Comparison of ENCODE assay signal across 8 cellular contexts in the genomic region with DNA sequence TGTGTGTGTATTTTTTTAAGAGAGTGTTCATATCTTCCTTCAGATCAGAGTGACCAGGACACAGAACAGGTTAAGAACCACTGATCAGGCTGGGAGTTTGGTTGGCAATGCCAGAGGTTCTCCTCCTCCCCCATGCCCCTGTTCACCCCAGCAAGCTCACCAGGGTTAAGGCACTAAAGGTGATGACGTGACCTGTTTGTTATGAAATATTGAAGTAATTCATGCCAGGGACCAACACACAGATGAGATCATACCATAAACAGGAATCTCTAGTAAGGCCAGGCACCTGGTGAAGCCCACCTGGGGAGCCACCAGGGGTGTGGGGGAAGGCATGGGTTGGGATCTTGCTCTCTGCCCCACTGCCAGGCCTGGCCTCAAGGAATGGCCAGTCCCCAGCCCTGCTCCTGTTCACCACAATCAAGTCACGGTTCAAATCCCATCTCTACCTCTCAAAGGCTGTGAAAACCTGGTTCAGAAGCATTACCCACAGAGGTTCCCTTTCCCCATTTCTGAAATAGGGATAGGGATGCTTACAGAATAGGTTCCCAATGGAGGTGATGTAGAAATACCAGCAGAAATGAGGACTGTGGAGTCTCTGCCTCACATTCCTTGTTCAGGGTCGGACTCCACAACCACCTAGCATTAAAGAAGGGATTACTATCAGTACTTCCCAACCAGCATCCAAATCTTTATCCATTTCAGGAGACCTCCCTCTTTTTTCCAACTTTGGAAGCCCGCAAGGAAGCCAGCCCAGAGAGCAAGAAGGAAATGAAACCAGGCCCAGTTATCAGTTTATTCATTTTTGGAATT. TPM values are rescaled to one million over a fixed set of nuclear protein-coding genes. Genes with fewer than 3 reads are reported as not detected.
DNase-seq lines count a peak whose midpoint lies in the region; ATAC-seq and TF ChIP-seq lines count a peak whose summit lies in the region.

No MANE protein-coding gene starts in this region.

- H3K4me3 Mint-ChIP-seq in HFFc6 = peak overlapping the region; percentile 96

- H3K9me3 ChIP-seq in BE2C (no peaks in the 10 kb centered on the region), adrenal gland (replicated peaks in 1 of 3) (no peaks in the 10 kb centered on the region), transverse colon (no peaks in the 10 kb centered on the region)

- H3K9me3 Mint-ChIP-seq in HFFc6 = peaks cover 28% of the 10 kb centered on the region

- H3K4me1 Mint-ChIP-seq in HFFc6 (ENCODE audit: low read depth) = peaks cover 64% of the 10 kb centered on the region

- H3K4me1 ChIP-seq in BE2C (peaks cover 40% of the 10 kb centered on the region), adrenal gland (replicated peaks in 1 of 2) (peaks cover 19 to 39% of the 10 kb centered on the region in 2 donors), transverse colon (peaks cover 28 to 73% (median 65%) of the 10 kb centered on the region in 4 donors)

- in situ Hi-C loops in transverse colon (cut with MboI; ENCODE audit: low pct_ligation_motif_present in 1 of 4, low pct_unique_long_range_greater_than_20kb in 1 of 4, low sequenced_read_pairs in 3 of 4) = no loop called here

- H3K36me3 ChIP-seq in BE2C (peaks cover 23% of the 10 kb centered on the region), adrenal gland (replicated peaks in 1 of 2) (no peaks in the 10 kb centered on the region), transverse colon (no peaks in the 10 kb centered on the region)

- TF ChIP-seq CTCF in BE2C (IDR thresholded peaks at IDR 0.05; ENCODE audit: low read depth, low read length) (no peak), HFFc6 (IDR thresholded peaks at IDR 0.05) (no peak), adrenal gland (IDR thresholded peaks at IDR 0.05) (no peak), transverse colon (IDR thresholded peaks at IDR 0.05) (no peak)

- no peak for TF ChIP-seq POLR2A in adrenal gland (IDR thresholded peaks at IDR 0.05)
- TF ChIP-seq POLR2A in transverse colon (IDR thresholded peaks at IDR 0.05) = peak; percentile 72

- 60 to 75% (median 69%) methylated on average over 4 of the region's 4 CpGs for WGBS in adrenal gland, 4 donors
- WGBS in transverse colon (ENCODE audit: low coverage in 1 of 2), 2 donors = 54% methylated on average over 4 of the region's 4 CpGs; no CpG with 5 or more reads in 1 of the 2 donors

- H3K27me3 ChIP-seq in BE2C (no peaks in the 10 kb centered on the region), adrenal gland (no peaks in the 10 kb centered on the region), transverse colon (no peaks in the 10 kb centered on the region)

- peaks cover 29% of the 10 kb centered on the region for H3K36me3 Mint-ChIP-seq in HFFc6 (ENCODE audit: low read depth)

- H3K27ac ChIP-seq in adrenal gland (peak overlapping the region in 4 of 5 donors; percentile 13 to 91 (median 82)), transverse colon (peak overlapping the region; percentile 96 to 98 (median 96))

- peak; percentile 11 for ATAC-seq in left colon
- ATAC-seq in HG02840 (IDR thresholded peaks at IDR 0.05; ENCODE audit: low FRiP score, unreplicated experiment) = no peak
- no peak for ATAC-seq in HG03521 (IDR thresholded peaks at IDR 0.05; ENCODE audit: unreplicated experiment)
- no peak for ATAC-seq in HG03571 (IDR thresholded peaks at IDR 0.05; ENCODE audit: unreplicated experiment)

- H3K27me3 Mint-ChIP-seq in HFFc6 (ENCODE audit: insufficient read depth) = peaks cover 64% of the 10 kb centered on the region

- DNase-seq in BE2C (peak; percentile 24), HFFc6 (peak; percentile 74), adrenal gland (no peak), left colon (no peak), transverse colon (peak; percentile 64)

- H3K4me3 ChIP-seq in BE2C (ENCODE audit: low read depth, low read length) (peak overlapping the region; percentile 95), adrenal gland (peak overlapping the region in 1 of 4 donors; percentile 64), transverse colon (peak overlapping the region; percentile 43 to 83 (median 74))

- intact Hi-C loops in adrenal gland (cut with DNase I) (no loop called here), left colon (cut with DNase I, micrococcal nuclease) (no loop called here), transverse colon (cut with DNase I; ENCODE audit: low total_unique reads) (no loop called here)

- H3K27ac Mint-ChIP-seq in HFFc6 = peak overlapping the region; percentile 98

- no peak for TF ChIP-seq EP300 in transverse colon (IDR thresholded peaks at IDR 0.05; ENCODE audit: low read depth)

RNA-seq across cellular contexts. Expression of gene ID3, which starts 2.4 kb away (rescaled TPM):
- polyA plus RNA-seq in BE2C (2012; ENCODE audit: insufficient read depth, insufficient read length, low read depth) = 63.3 TPM
- total RNA-seq in HFFc6 (2021; fragmentation: NEBNext Ultra II Directional; extraction: Animal tissue kit (Norgen Biotek cat#: 25700)) = 100 to 1,000 TPM; 560 to 690 (median 604) TPM
- total RNA-seq in adrenal gland = 100 to 1,000 TPM in 5 of 8 donors, 10 to 100 TPM in 3; 55.3 to 213 (median 118) TPM
- 100 to 1,000 TPM in 2 of 3 donors, 10 to 100 TPM in 1; 28.8 to 133 (median 114) TPM for polyA plus RNA-seq in adrenal gland
- total RNA-seq in left colon = 100 to 1,000 TPM; 131 to 223 TPM
- 100 to 1,000 TPM; 174 to 363 (median 253) TPM for total RNA-seq in transverse colon

RNA-seq across cellular contexts. Expression of gene E2F2, which starts 25.8 kb away (rescaled TPM):
- 0.73 TPM for polyA plus RNA-seq in BE2C (2012; ENCODE audit: insufficient read depth, insufficient read length, low read depth)
- total RNA-seq in HFFc6 (2021; fragmentation: NEBNext Ultra II Directional; extraction: Animal tissue kit (Norgen Biotek cat#: 25700)) = 1 to 10 TPM in 5 of 6 experiments, under 1 TPM in 1; 0.83 to 2.1 (median 1.9) TPM
- under 1 TPM in 7 of 8 donors, not detected in 1; 0.12 to 0.88 (median 0.45) TPM for total RNA-seq in adrenal gland
- polyA plus RNA-seq in adrenal gland = under 1 TPM; 0.07 to 0.35 (median 0.16) TPM
- total RNA-seq in left colon = 10 to 100 TPM; 10.9 to 12.1 TPM
- 10 to 100 TPM in 2 of 4 donors, 1 to 10 TPM in 2; 6.7 to 11.6 (median 8.9) TPM for total RNA-seq in transverse colon

Comparison
In these comparisons a context has a peak if more than half of its experiments do, and no peak if none do; other contexts are left out.
1. DNase-seq: peak in BE2C (single experiment), HFFc6 (single experiment) and transverse colon (single experiment); none in adrenal gland (0 of 7) and left colon (0 of 2).